Comparison of ENCODE assay signal across 1 cellular context in genomic region chr3:31919528-31919927, GRCh38.
TF ChIP-seq lines count a peak whose summit lies in the region.

No MANE protein-coding gene starts in this region.

TF ChIP-seq in GM23338, 12 proteins besides CTCF, POLR2A, EP300 and RAD21 (continued from another document):
- TF ChIP-seq, protein P1, sequence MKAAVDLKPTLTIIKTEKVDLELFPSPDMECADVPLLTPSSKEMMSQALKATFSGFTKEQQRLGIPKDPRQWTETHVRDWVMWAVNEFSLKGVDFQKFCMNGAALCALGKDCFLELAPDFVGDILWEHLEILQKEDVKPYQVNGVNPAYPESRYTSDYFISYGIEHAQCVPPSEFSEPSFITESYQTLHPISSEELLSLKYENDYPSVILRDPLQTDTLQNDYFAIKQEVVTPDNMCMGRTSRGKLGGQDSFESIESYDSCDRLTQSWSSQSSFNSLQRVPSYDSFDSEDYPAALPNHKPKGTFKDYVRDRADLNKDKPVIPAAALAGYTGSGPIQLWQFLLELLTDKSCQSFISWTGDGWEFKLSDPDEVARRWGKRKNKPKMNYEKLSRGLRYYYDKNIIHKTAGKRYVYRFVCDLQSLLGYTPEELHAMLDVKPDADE (IDR thresholded peaks at IDR 0.05) = no peak
- TF ChIP-seq NANOG (IDR thresholded peaks at IDR 0.05; ENCODE audit: borderline replicate concordance) (no peak), POLR2AphosphoS5 (IDR thresholded peaks at IDR 0.05; ENCODE audit: low read depth) (no peak), ZNF462 (CRISPR knock-in tag; IDR thresholded peaks at IDR 0.05) (no peak), ZNF331 (CRISPR knock-in tag; IDR thresholded peaks at IDR 0.05; ENCODE audit: low read depth) (no peak), JUNB (IDR thresholded peaks at IDR 0.05; ENCODE audit: unreplicated experiment) (no peak), EZH2phosphoT487 (IDR thresholded peaks at IDR 0.05; ENCODE audit: unreplicated experiment) (no peak)
- TF ChIP-seq, protein P2, sequence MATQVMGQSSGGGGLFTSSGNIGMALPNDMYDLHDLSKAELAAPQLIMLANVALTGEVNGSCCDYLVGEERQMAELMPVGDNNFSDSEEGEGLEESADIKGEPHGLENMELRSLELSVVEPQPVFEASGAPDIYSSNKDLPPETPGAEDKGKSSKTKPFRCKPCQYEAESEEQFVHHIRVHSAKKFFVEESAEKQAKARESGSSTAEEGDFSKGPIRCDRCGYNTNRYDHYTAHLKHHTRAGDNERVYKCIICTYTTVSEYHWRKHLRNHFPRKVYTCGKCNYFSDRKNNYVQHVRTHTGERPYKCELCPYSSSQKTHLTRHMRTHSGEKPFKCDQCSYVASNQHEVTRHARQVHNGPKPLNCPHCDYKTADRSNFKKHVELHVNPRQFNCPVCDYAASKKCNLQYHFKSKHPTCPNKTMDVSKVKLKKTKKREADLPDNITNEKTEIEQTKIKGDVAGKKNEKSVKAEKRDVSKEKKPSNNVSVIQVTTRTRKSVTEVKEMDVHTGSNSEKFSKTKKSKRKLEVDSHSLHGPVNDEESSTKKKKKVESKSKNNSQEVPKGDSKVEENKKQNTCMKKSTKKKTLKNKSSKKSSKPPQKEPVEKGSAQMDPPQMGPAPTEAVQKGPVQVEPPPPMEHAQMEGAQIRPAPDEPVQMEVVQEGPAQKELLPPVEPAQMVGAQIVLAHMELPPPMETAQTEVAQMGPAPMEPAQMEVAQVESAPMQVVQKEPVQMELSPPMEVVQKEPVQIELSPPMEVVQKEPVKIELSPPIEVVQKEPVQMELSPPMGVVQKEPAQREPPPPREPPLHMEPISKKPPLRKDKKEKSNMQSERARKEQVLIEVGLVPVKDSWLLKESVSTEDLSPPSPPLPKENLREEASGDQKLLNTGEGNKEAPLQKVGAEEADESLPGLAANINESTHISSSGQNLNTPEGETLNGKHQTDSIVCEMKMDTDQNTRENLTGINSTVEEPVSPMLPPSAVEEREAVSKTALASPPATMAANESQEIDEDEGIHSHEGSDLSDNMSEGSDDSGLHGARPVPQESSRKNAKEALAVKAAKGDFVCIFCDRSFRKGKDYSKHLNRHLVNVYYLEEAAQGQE (IDR thresholded peaks at IDR 0.05; ENCODE audit: unreplicated experiment) = no peak
